In the genomic region with DNA sequence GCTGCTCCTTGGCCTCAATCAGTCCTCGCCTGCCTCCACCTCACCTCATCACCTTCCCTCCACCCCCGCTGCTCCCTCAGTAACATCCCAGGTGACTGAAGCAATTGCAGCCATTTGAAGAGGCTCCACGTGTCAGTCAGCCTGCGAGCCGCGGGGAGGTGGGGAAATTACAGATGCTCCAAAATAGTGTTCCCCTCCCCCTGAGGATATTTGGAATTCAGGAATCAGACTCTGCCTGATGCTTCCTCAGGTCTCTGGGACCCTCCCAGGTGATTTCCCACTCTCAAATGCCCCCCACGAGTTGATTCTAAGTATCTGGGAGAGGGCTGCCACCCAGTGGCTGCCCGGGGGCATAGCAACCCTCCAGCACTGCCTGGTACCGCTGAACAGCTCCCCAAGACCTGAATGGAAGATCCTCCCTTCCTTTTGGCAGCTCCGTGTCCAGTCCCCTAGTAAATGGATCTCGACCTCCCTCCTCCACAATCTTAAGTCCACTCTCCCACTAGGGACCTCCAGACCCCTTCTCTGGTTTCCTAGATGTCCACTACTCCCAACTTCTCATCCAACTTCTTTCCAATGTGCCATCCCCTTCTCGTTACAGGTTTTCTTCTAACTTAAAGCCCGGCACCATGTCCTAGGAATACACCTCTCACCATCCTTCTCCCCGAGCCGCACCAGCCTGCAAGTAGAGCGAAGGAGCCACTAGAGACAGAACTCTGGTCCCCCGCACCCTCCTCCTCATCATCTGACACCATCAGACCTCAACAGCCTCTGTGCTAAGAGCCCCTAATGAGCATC, we compare ENCODE assay signal across 8 cellular contexts. TPM values are rescaled to one million over a fixed set of nuclear protein-coding genes. Genes with fewer than 3 reads are reported as not detected.
A peak's percentile ranks its signal among the peaks of the same experiment; 100 is the strongest.
DNase-seq lines count a peak whose midpoint lies in the region; ATAC-seq, FAIRE-seq and TF ChIP-seq lines count a peak whose summit lies in the region.

No MANE protein-coding gene starts in this region.

- ATAC-seq in GM18907 (IDR thresholded peaks at IDR 0.05; ENCODE audit: unreplicated experiment) (peak; percentile 51), mucosa of descending colon (peak; percentile 57)

- H2BK120ac ChIP-seq in H1 (replicated peaks; ENCODE audit: low read depth, low read length) = no peak overlapping the region

- H3K4me2 ChIP-seq in H1 (ENCODE audit: insufficient read depth in 1 of 2, low read depth in 2 of 2, low read length in 2 of 2) = peak overlapping the region; percentile 94 to 95

- no peak overlapping the region for H3K27ac Mint-ChIP-seq in activated CD4-positive, alpha-beta memory T cell treated with anti-CD3 and anti-CD28 coated beads, Interleukin-2, amount 10 ng/mL, durations not matched to agents 7 days and 5 days

- peaks cover 2 to 4% of the 10 kb centered on the region in 2 experiments for H4K20me1 ChIP-seq in H1 (replicated peaks in 1 of 2; ENCODE audit: control insufficient read depth in 1 of 2, insufficient read depth in 2 of 2, low read length in 2 of 2)

- no peaks in the 10 kb centered on the region for H3K36me3 Mint-ChIP-seq in activated CD4-positive, alpha-beta memory T cell treated with anti-CD3 and anti-CD28 coated beads, Interleukin-2, amount 10 ng/mL, durations not matched to agents 7 days and 5 days (ENCODE audit: low read depth)

- H4K8ac ChIP-seq in H1 (ENCODE audit: extremely low read depth, insufficient read depth, low read length) = peak overlapping the region; percentile 77; the same call in 1 of the 2 replicates

- no peak overlapping the region for H4K91ac ChIP-seq in H1 (replicated peaks; ENCODE audit: insufficient read length, low read length)

- peaks cover 11% of the 10 kb centered on the region for H3K23me2 ChIP-seq in H1 (ENCODE audit: low read depth, low read length)

- H3K9me3 ChIP-seq in H1 (ENCODE audit: insufficient read depth in 2 of 2, low read depth in 1 of 2, low read length in 1 of 2) = no peaks in the 10 kb centered on the region
- no peaks in the 10 kb centered on the region for H3K9me3 ChIP-seq in mucosa of descending colon

- peak overlapping the region; percentile 25 for H3K4me3 Mint-ChIP-seq in activated CD4-positive, alpha-beta memory T cell treated with anti-CD3 and anti-CD28 coated beads, Interleukin-2, amount 10 ng/mL, durations not matched to agents 7 days and 5 days

- H2BK12ac ChIP-seq in H1 (ENCODE audit: low read depth, low read length) = no peak overlapping the region

- H3K36me3 ChIP-seq in H1 (ENCODE audit: control insufficient read depth in 2 of 4, insufficient read depth in 4 of 4, low read length in 3 of 4) = no peaks in the 10 kb centered on the region
- no peaks in the 10 kb centered on the region for H3K36me3 ChIP-seq in mucosa of descending colon (ENCODE audit: low read depth)

- H3K4me1 Mint-ChIP-seq in activated CD4-positive, alpha-beta memory T cell treated with anti-CD3 and anti-CD28 coated beads, Interleukin-2, amount 10 ng/mL, durations not matched to agents 7 days and 5 days = peaks cover 28% of the 10 kb centered on the region

- peak; percentile 89 to 92 for TF ChIP-seq RAD21 in H1 (IDR thresholded peaks at IDR 0.05 in 1 of 2, conservative IDR thresholded peaks at IDR 0.05 in 1 of 2; ENCODE audit: low read depth in 2 of 2, low read length in 2 of 2)

- no peak for TF ChIP-seq POLR2A in H1 (IDR thresholded peaks at IDR 0.05; ENCODE audit: control extremely low read depth in 1 of 2, low read depth in 2 of 2, low read length in 2 of 2)

- peak; percentile 88 for TF ChIP-seq CTCF in AG04449 (IDR thresholded peaks at IDR 0.05; ENCODE audit: insufficient read depth, low read length, missing control alignments)
- TF ChIP-seq CTCF in H1 (IDR thresholded peaks at IDR 0.05; ENCODE audit: control extremely low read depth in 1 of 3, insufficient read depth in 1 of 3, low read depth in 1 of 3, low read length in 3 of 3) = peak; percentile 90 to 96 (median 91)
- peak; percentile 87 for TF ChIP-seq CTCF in mucosa of descending colon (IDR thresholded peaks at IDR 0.05)

- peaks cover 3 to 16% (median 10%) of the 10 kb centered on the region in 4 experiments for H3K4me1 ChIP-seq in H1 (replicated peaks in 1 of 4; ENCODE audit: control insufficient read depth in 3 of 4, insufficient read depth in 4 of 4, low read length in 3 of 4)
- H3K4me1 ChIP-seq in mucosa of descending colon (ENCODE audit: low read depth) = peaks cover 15% of the 10 kb centered on the region

- H3K79me2 ChIP-seq in H1 (ENCODE audit: control insufficient read depth in 1 of 2, insufficient read depth in 2 of 2, low read length in 2 of 2) = no peaks in the 10 kb centered on the region

- CTCF ChIA-PET in AG04449 (lab: Yijun Ruan, JAX) (interaction anchor here (0.6 to 10.7 kb wide), 39 partner anchors 9 to 297 kb away, joined by 3 to 274 read pairs (median 6); partner anchors contain the start of genes AQP5, AQP6 and RACGAP1), H1 (lab: Charles Lee; ENCODE audit: partially characterized antibody) (interaction anchor here (0.6 to 10.7 kb wide), 42 partner anchors 8 to 1206 kb away, joined by 3 to 257 read pairs (median 4); partner anchors contain the start of genes COX14, RACGAP1 and SMARCD1)
- CTCF ChIA-PET in activated CD4-positive, alpha-beta memory T cell treated with anti-CD3 and anti-CD28 coated beads, Interleukin-2, amount 10 ng/mL, durations not matched to agents 7 days and 5 days (lab: Charles Lee) = interaction anchor here (0.6 to 4.8 kb wide), 25 partner anchors 9 to 214 kb away, joined by 3 to 78 read pairs (median 4); partner anchors contain the start of genes COX14, RACGAP1 and SMARCD1

- peak; percentile 63 for FAIRE-seq in H1 (lab: Jason Lieb, UNC)

- POLR2A ChIA-PET in AG04449 (lab: Yijun Ruan, JAX) (no interaction called here), H1 (lab: Charles Lee; ENCODE audit: partially characterized antibody) (interaction anchor here (0.9 to 3.4 kb wide), 8 partner anchors 9 to 97 kb away, joined by 3 to 19 read pairs (median 6); no protein-coding TSS in a partner anchor)
- POLR2A ChIA-PET in activated CD4-positive, alpha-beta memory T cell treated with anti-CD3 and anti-CD28 coated beads, Interleukin-2, amount 10 ng/mL, durations not matched to agents 7 days and 5 days (lab: Charles Lee) = interaction anchor here (1.0 to 2.3 kb wide), 4 partner anchors 10 to 29 kb away, joined by 3 to 8 read pairs (median 4); partner anchors contain the start of gene SMARCD1

- intact Hi-C loops in mucosa of descending colon (cut with DNase I, micrococcal nuclease) = loop anchor here in 1 of 2 donors (10.0 kb wide), 1 partner anchor 91 kb away; the partner anchor contains the start of gene AQP5

- no peak overlapping the region for H3K4ac ChIP-seq in H1 (replicated peaks; ENCODE audit: insufficient read length, low read depth, low read length)

- no peak overlapping the region for H2BK15ac ChIP-seq in H1 (ENCODE audit: low read length)

- H3K14ac ChIP-seq in H1 (ENCODE audit: insufficient read length) = no peak overlapping the region

- H2AK5ac ChIP-seq in H1 (ENCODE audit: low read depth, low read length) = no peak overlapping the region

- H3K4me3 ChIP-seq in AG04449 (ENCODE audit: low read depth, low read length) (peak overlapping the region; percentile 29), H1 (ENCODE audit: extremely low read depth in 1 of 4, insufficient read depth in 2 of 4, low read depth in 3 of 4, low read length in 4 of 4) (peak overlapping the region in 2 of 4 experiments; percentile 17 to 74; a peak in 5 of 8 replicates), mucosa of descending colon (no peak overlapping the region)

- H3K9ac ChIP-seq in H1 (replicated peaks in 1 of 4; ENCODE audit: extremely low read depth in 1 of 4, low read depth in 3 of 4, low read length in 3 of 4) = no peak overlapping the region

- H3K27ac ChIP-seq in H1 (ENCODE audit: low read depth, low read length) = no peak overlapping the region

- no peak overlapping the region for H4K5ac ChIP-seq in H1 (ENCODE audit: insufficient read length, low read depth, low read length)

- H3K23ac ChIP-seq in H1 (ENCODE audit: insufficient read length) = no peak overlapping the region

- TF ChIP-seq EP300 in H1 (IDR thresholded peaks at IDR 0.05; ENCODE audit: borderline replicate concordance in 1 of 2, low read depth in 2 of 2, low read length in 2 of 2) = no peak

- no peak overlapping the region for H3K56ac ChIP-seq in H1 (replicated peaks; ENCODE audit: insufficient read length, low read depth, low read length)

- WGBS in H1 (ENCODE audit: extremely low coverage in 1 of 2, insufficient coverage in 1 of 2, insufficient read length in 1 of 2, insufficient replicate concordance in 2 of 2, low coverage in 1 of 2, low lambda C conversion rate in 2 of 2, missing lambda C conversion rate in 1 of 2), 2 experiments = 17% methylated on average over 17 of the region's 17 CpGs; no CpG with 5 or more reads in 1 of the 2 experiments

- no peak overlapping the region for H2BK5ac ChIP-seq in H1 (ENCODE audit: low read depth, low read length)

- H3K9me3 Mint-ChIP-seq in activated CD4-positive, alpha-beta memory T cell treated with anti-CD3 and anti-CD28 coated beads, Interleukin-2, amount 10 ng/mL, durations not matched to agents 7 days and 5 days = no peaks in the 10 kb centered on the region

- H3K18ac ChIP-seq in H1 (ENCODE audit: extremely low read depth, low read length) = no peak overlapping the region

- no peak overlapping the region; the same call in 1 of the 2 replicates for H2AFZ ChIP-seq in H1 (ENCODE audit: low read length)

- no peak overlapping the region for H2BK20ac ChIP-seq in H1 (ENCODE audit: low read length)

- peaks cover 58% of the 10 kb centered on the region for H3K27me3 Mint-ChIP-seq in activated CD4-positive, alpha-beta memory T cell treated with anti-CD3 and anti-CD28 coated beads, Interleukin-2, amount 10 ng/mL, durations not matched to agents 7 days and 5 days

- H3K27me3 ChIP-seq in H1 (replicated peaks in 1 of 4; ENCODE audit: control insufficient read depth in 3 of 4, extremely low read depth in 1 of 4, insufficient read depth in 3 of 4, low read length in 3 of 4) = peaks cover 35 to 91% (median 73%) of the 10 kb centered on the region in 4 experiments

- DNase-seq in AG04449 (ENCODE audit: low read depth, low spot score) (no peak), NCI-H226 (peak; percentile 43), H1 (ENCODE audit: low read depth in 1 of 2, low spot score in 2 of 2) (peak in 1 of 2 experiments; percentile 82), mucosa of descending colon (peak; percentile 43 to 61 (median 54)), DMS153 (lab: John Stamatoyannopoulos, UW) (no peak)
- peak; percentile 56 for DNase-seq in activated CD4-positive, alpha-beta memory T cell treated with anti-CD3 and anti-CD28 coated beads, Interleukin-2, amount 10 ng/mL, durations not matched to agents 7 days and 5 days
- DNase-seq in stimulated activated naive CD4-positive, alpha-beta T cell (lab: John Stamatoyannopoulos, UW) = peak; percentile 16 to 67 (median 37)

- H3K79me1 ChIP-seq in H1 (ENCODE audit: low read depth, low read length) = no peaks in the 10 kb centered on the region

RNA-seq across cellular contexts. Expression of gene ASIC1, which starts 1.4 kb away (rescaled TPM):
- total RNA-seq in activated CD4-positive, alpha-beta memory T cell treated with anti-CD3 and anti-CD28 coated beads, Interleukin-2, amount 10 ng/mL, durations not matched to agents 7 days and 5 days = under 1 TPM; 0.91 to 0.98 TPM
- 1.9 and 2.4 TPM in 2 replicates for total RNA-seq in H1 (2021; fragmentation: NEBNext Ultra II Directional; extraction: Animal tissue kit (Norgen Biotek cat#: 25700))
- polyA plus RNA-seq in H1 (2011; rRNA removed) = 3.3 and 4.4 TPM in 2 replicates
- 3.1 TPM for polyA plus RNA-seq in H1 (2011; cell fraction: cytosol; rRNA removed)
- polyA plus RNA-seq in H1 (2011; cell fraction: nucleus; rRNA removed) = 7.1 TPM
- 3.3 to 4.8 TPM (median 4.1 TPM) in 4 replicates for polyA plus RNA-seq in H1 (2012, experiment 1 of 2)
- 2.2 TPM for polyA plus RNA-seq in H1 (2012, experiment 2 of 2)
- polyA plus RNA-seq in H1 (2013, experiment 1 of 2) = 2.1 TPM
- 2.3 TPM for polyA plus RNA-seq in H1 (2013, experiment 2 of 2)
- 2.6 and 2.9 TPM in 2 replicates for polyA minus RNA-seq in H1 (2011; rRNA and poly(A)+ RNA removed)
- polyA minus RNA-seq in H1 (2011; cell fraction: cytosol; rRNA and poly(A)+ RNA removed) = 1.0 TPM
- 4.3 TPM for polyA minus RNA-seq in H1 (2011; cell fraction: nucleus; rRNA and poly(A)+ RNA removed)
- total RNA-seq in mucosa of descending colon = 1 to 10 TPM in 2 of 3 donors, under 1 TPM in 1; 0.35 to 9.9 (median 1.7) TPM

RNA-seq across cellular contexts. Expression of gene SMARCD1, which starts 29.1 kb away (rescaled TPM):
- 10 to 100 TPM; 57.3 to 63.3 TPM for total RNA-seq in activated CD4-positive, alpha-beta memory T cell treated with anti-CD3 and anti-CD28 coated beads, Interleukin-2, amount 10 ng/mL, durations not matched to agents 7 days and 5 days
- total RNA-seq in H1 (2021; fragmentation: NEBNext Ultra II Directional; extraction: Animal tissue kit (Norgen Biotek cat#: 25700)) = 128 and 140 TPM in 2 replicates
- polyA plus RNA-seq in H1 (2011; rRNA removed) = 130 and 134 TPM in 2 replicates
- 108 TPM for polyA plus RNA-seq in H1 (2011; cell fraction: cytosol; rRNA removed)
- polyA plus RNA-seq in H1 (2011; cell fraction: nucleus; rRNA removed) = 163 TPM
- polyA plus RNA-seq in H1 (2012, experiment 1 of 2) = 129 to 179 TPM (median 144 TPM) in 4 replicates
- 124 TPM for polyA plus RNA-seq in H1 (2012, experiment 2 of 2)
- polyA plus RNA-seq in H1 (2013, experiment 1 of 2) = 78.3 TPM
- polyA plus RNA-seq in H1 (2013, experiment 2 of 2) = 77.3 TPM
- 188 TPM in 2 replicates for polyA minus RNA-seq in H1 (2011; rRNA and poly(A)+ RNA removed)
- 160 TPM for polyA minus RNA-seq in H1 (2011; cell fraction: cytosol; rRNA and poly(A)+ RNA removed)
- 105 TPM for polyA minus RNA-seq in H1 (2011; cell fraction: nucleus; rRNA and poly(A)+ RNA removed)
- total RNA-seq in mucosa of descending colon = 10 to 100 TPM; 34.2 to 44.9 (median 38.9) TPM

RNA-seq across cellular contexts. Expression of gene RACGAP1, which starts 30.7 kb away (rescaled TPM):
- 100 to 1,000 TPM; 172 to 179 TPM for total RNA-seq in activated CD4-positive, alpha-beta memory T cell treated with anti-CD3 and anti-CD28 coated beads, Interleukin-2, amount 10 ng/mL, durations not matched to agents 7 days and 5 days
- 63.5 and 66.3 TPM in 2 replicates for total RNA-seq in H1 (2021; fragmentation: NEBNext Ultra II Directional; extraction: Animal tissue kit (Norgen Biotek cat#: 25700))
- polyA plus RNA-seq in H1 (2011; rRNA removed) = 17.4 and 18.0 TPM in 2 replicates
- polyA plus RNA-seq in H1 (2011; cell fraction: cytosol; rRNA removed) = 32.0 TPM
- 19.7 TPM for polyA plus RNA-seq in H1 (2011; cell fraction: nucleus; rRNA removed)
- polyA plus RNA-seq in H1 (2012, experiment 1 of 2) = 35.6 to 54.1 TPM (median 40.0 TPM) in 4 replicates
- 5.7 TPM for polyA plus RNA-seq in H1 (2012, experiment 2 of 2)
- polyA plus RNA-seq in H1 (2013, experiment 1 of 2) = 23.4 TPM
- polyA plus RNA-seq in H1 (2013, experiment 2 of 2) = 24.2 TPM
- polyA minus RNA-seq in H1 (2011; rRNA and poly(A)+ RNA removed) = 55.5 and 61.2 TPM in 2 replicates
- polyA minus RNA-seq in H1 (2011; cell fraction: cytosol; rRNA and poly(A)+ RNA removed) = 37.5 TPM
- 26.3 TPM for polyA minus RNA-seq in H1 (2011; cell fraction: nucleus; rRNA and poly(A)+ RNA removed)
- 10 to 100 TPM; 16.0 to 45.5 (median 34.4) TPM for total RNA-seq in mucosa of descending colon

RNA-seq across cellular contexts. Expression of gene GPD1, which starts 47.8 kb away (rescaled TPM):
- under 1 TPM; 0.28 to 0.40 TPM for total RNA-seq in activated CD4-positive, alpha-beta memory T cell treated with anti-CD3 and anti-CD28 coated beads, Interleukin-2, amount 10 ng/mL, durations not matched to agents 7 days and 5 days
- 0.74 and 1.2 TPM in 2 replicates for total RNA-seq in H1 (2021; fragmentation: NEBNext Ultra II Directional; extraction: Animal tissue kit (Norgen Biotek cat#: 25700))
- polyA plus RNA-seq in H1 (2011; rRNA removed) = 0.45 and 0.53 TPM in 2 replicates
- 0.88 TPM for polyA plus RNA-seq in H1 (2011; cell fraction: cytosol; rRNA removed)
- polyA plus RNA-seq in H1 (2011; cell fraction: nucleus; rRNA removed) = 1.1 TPM
- polyA plus RNA-seq in H1 (2012, experiment 1 of 2) = 0.65 to 1.2 TPM (median 0.89 TPM) in 4 replicates
- polyA plus RNA-seq in H1 (2012, experiment 2 of 2) = 0.84 TPM
- polyA plus RNA-seq in H1 (2013, experiment 1 of 2) = 0.14 TPM
- polyA plus RNA-seq in H1 (2013, experiment 2 of 2) = 0.15 TPM
- polyA minus RNA-seq in H1 (2011; rRNA and poly(A)+ RNA removed) = 0.71 and 3.5 TPM in 2 replicates
- polyA minus RNA-seq in H1 (2011; cell fraction: cytosol; rRNA and poly(A)+ RNA removed) = not detected
- polyA minus RNA-seq in H1 (2011; cell fraction: nucleus; rRNA and poly(A)+ RNA removed) = 1.00 TPM
- total RNA-seq in mucosa of descending colon = 1 to 10 TPM; 1.7 to 4.1 (median 1.9) TPM

RNA-seq across cellular contexts. Expression of gene COX14, which starts 56.0 kb away (rescaled TPM):
- total RNA-seq in activated CD4-positive, alpha-beta memory T cell treated with anti-CD3 and anti-CD28 coated beads, Interleukin-2, amount 10 ng/mL, durations not matched to agents 7 days and 5 days = 10 to 100 TPM; 53.5 to 55.3 TPM
- total RNA-seq in H1 (2021; fragmentation: NEBNext Ultra II Directional; extraction: Animal tissue kit (Norgen Biotek cat#: 25700)) = 38.5 and 40.1 TPM in 2 replicates
- 84.3 and 102 TPM in 2 replicates for polyA plus RNA-seq in H1 (2011; rRNA removed)
- polyA plus RNA-seq in H1 (2011; cell fraction: cytosol; rRNA removed) = 79.1 TPM
- 51.9 TPM for polyA plus RNA-seq in H1 (2011; cell fraction: nucleus; rRNA removed)
- polyA plus RNA-seq in H1 (2012, experiment 1 of 2) = 47.2 to 55.2 TPM (median 54.2 TPM) in 4 replicates
- polyA plus RNA-seq in H1 (2012, experiment 2 of 2) = 82.9 TPM
- 70.4 TPM for polyA plus RNA-seq in H1 (2013, experiment 1 of 2)
- polyA plus RNA-seq in H1 (2013, experiment 2 of 2) = 71.0 TPM
- polyA minus RNA-seq in H1 (2011; rRNA and poly(A)+ RNA removed) = 22.0 and 26.2 TPM in 2 replicates
- 15.9 TPM for polyA minus RNA-seq in H1 (2011; cell fraction: cytosol; rRNA and poly(A)+ RNA removed)
- 20.6 TPM for polyA minus RNA-seq in H1 (2011; cell fraction: nucleus; rRNA and poly(A)+ RNA removed)
- total RNA-seq in mucosa of descending colon = 10 to 100 TPM; 72.2 to 89.8 (median 74.9) TPM

Comparison
In these comparisons a context has a peak if more than half of its experiments do, and no peak if none do; other contexts are left out.
1. DNase-seq: peak in NCI-H226 (single experiment), activated CD4-positive, alpha-beta memory T cell treated with anti-CD3 and anti-CD28 coated beads, Interleukin-2, amount 10 ng/mL, durations not matched to agents 7 days and 5 days (single experiment), mucosa of descending colon (3 of 3) and stimulated activated naive CD4-positive, alpha-beta T cell (6 of 6); none in AG04449 (single experiment) and DMS153 (single experiment).
2. Peak in every context shown above with its lines, with median percentiles within 50 percentile points of each other: CTCF ChIP-seq.